In genomic region chr10:70479161-70479531, GRCh38 we compare ENCODE assay signal across 8 cellular contexts. TPM values are rescaled to one million over a fixed set of nuclear protein-coding genes. Genes with fewer than 3 reads are reported as not detected.
A peak's percentile ranks its signal among the peaks of the same experiment; 100 is the strongest.
DNase-seq lines count a peak whose midpoint lies in the region; ATAC-seq, FAIRE-seq and TF ChIP-seq lines count a peak whose summit lies in the region.

No MANE protein-coding gene starts in this region.

- H3K27me3 Mint-ChIP-seq in naive B cell, result peaks cover 0 to 8% (median 0%) of the 10 kb centered on the region in 3 donors

- no peak for TF ChIP-seq POLR2A in A549 (IDR thresholded peaks at IDR 0.05; ENCODE audit: low read length)

- DNase-seq in A549 (ENCODE audit: low read depth in 1 of 2, low spot score in 1 of 2), result peak; percentile 20 to 48
- DNase-seq in HT-29 (ENCODE audit: low spot score), result peak; percentile 12
- no peak for DNase-seq in colonic mucosa
- DNase-seq in naive B cell, result no peak

- no peak for TF ChIP-seq RAD21 in A549 (conservative IDR thresholded peaks at IDR 0.05 in 1 of 2, IDR thresholded peaks at IDR 0.05 in 1 of 2)

- no peaks in the 10 kb centered on the region for H3K36me3 ChIP-seq in colonic mucosa

- H3K27ac Mint-ChIP-seq in naive B cell, result peak overlapping the region in 5 of 6 donors; percentile 44 to 90 (median 81)

- POLR2A ChIA-PET in A549 (lab: Yijun Ruan, JAX), result no interaction called here

- TF ChIP-seq CTCF in A549 (IDR thresholded peaks at IDR 0.05) (no peak), colonic mucosa (IDR thresholded peaks at IDR 0.05) (no peak)

- H3K27ac ChIP-seq in A549 (peak overlapping the region; percentile 75 to 95), colonic mucosa (peak overlapping the region; percentile 22)

- no peaks in the 10 kb centered on the region for H3K9me3 Mint-ChIP-seq in naive B cell

- WGBS in A549 (ENCODE audit: missing lambda C conversion rate), result 63% methylated on average over 8 of the region's 9 CpGs

- ATAC-seq in A549 (peak; percentile 14 to 28; a peak in 4 of 6 replicates), naive B cell (ENCODE audit: low read depth in 2 of 2) (no peak), GM18861 (IDR thresholded peaks at IDR 0.05; ENCODE audit: unreplicated experiment) (no peak), HG03520 (IDR thresholded peaks at IDR 0.05; ENCODE audit: unreplicated experiment) (no peak), GM18867 (IDR thresholded peaks at IDR 0.05; ENCODE audit: unreplicated experiment) (no peak), GM19328 (IDR thresholded peaks at IDR 0.05; ENCODE audit: unreplicated experiment) (no peak)

- peak overlapping the region; percentile 96 for H3K4me2 ChIP-seq in A549

- peaks cover 36 to 58% (median 41%) of the 10 kb centered on the region in 3 donors for H3K4me1 Mint-ChIP-seq in naive B cell

- H3K36me3 Mint-ChIP-seq in naive B cell, result no peaks in the 10 kb centered on the region

- H3K4me3 ChIP-seq in A549 (peak overlapping the region; percentile 78), colonic mucosa (peak overlapping the region; percentile 46)

- peak overlapping the region; percentile 29 to 69 for H3K9ac ChIP-seq in colonic mucosa (ENCODE audit: low read depth in 2 of 2, low read length in 2 of 2)

- no peak for TF ChIP-seq EP300 in A549 (IDR thresholded peaks at IDR 0.05)

- CTCF ChIA-PET in A549 (lab: Yijun Ruan, JAX), result interaction anchor here (0.6 to 1.6 kb wide), 3 partner anchors 10 to 59 kb away, joined by 3 to 4 read pairs (median 4); no protein-coding TSS in a partner anchor

- no peaks in the 10 kb centered on the region for H3K9me3 ChIP-seq in A549
- no peaks in the 10 kb centered on the region for H3K9me3 ChIP-seq in colonic mucosa

- no peaks in the 10 kb centered on the region for H3K27me3 ChIP-seq in colonic mucosa

- intact Hi-C loops in colonic mucosa (cut with DNase I), result no loop called here

- FAIRE-seq in A549 (lab: Jason Lieb, UNC), result no peak

- peak overlapping the region; percentile 73 to 91 (median 86) for H3K4me3 Mint-ChIP-seq in naive B cell

- H3K4me1 ChIP-seq in A549 (peaks cover 32% of the 10 kb centered on the region; the same call in 2 of the 3 replicates), colonic mucosa (peaks cover 11% of the 10 kb centered on the region)

TF ChIP-seq in A549, 52 proteins besides CTCF, POLR2A, EP300 and RAD21:
- TF ChIP-seq CBX8 (IDR thresholded peaks at IDR 0.05) (no peak), ZC3H11A (IDR thresholded peaks at IDR 0.05) (no peak), JUN (IDR thresholded peaks at IDR 0.05) (no peak), HOXA7 (CRISPR knock-in tag; IDR thresholded peaks at IDR 0.05) (no peak), RNF2 (IDR thresholded peaks at IDR 0.05; ENCODE audit: borderline replicate concordance, low read depth) (no peak), NFE2L2 (conservative IDR thresholded peaks at IDR 0.05; ENCODE audit: low read length) (no peak)
TF ChIP-seq in A549: peak in this region for 0.

RNA-seq across cellular contexts. Expression of gene PALD1, which starts 0.6 kb away (rescaled TPM):
- 3.3 and 3.6 TPM in 2 replicates for polyA plus RNA-seq in A549 (2011; rRNA removed)
- 7.3 and 10.0 TPM in 2 replicates for polyA plus RNA-seq in A549 (2012; cell fraction: cytosol; rRNA removed)
- polyA plus RNA-seq in A549 (2012; cell fraction: nucleus; rRNA removed), result 14.9 and 18.0 TPM in 2 replicates
- polyA plus RNA-seq in A549 (2017; fragmentation: RNase III; extraction: RNeasy Plus Mini Kit Qiagen cat#74134 plus additional on column Dnase treatment), result 5.2 to 5.7 TPM (median 5.5 TPM) in 3 replicates
- polyA minus RNA-seq in A549 (2011; rRNA and poly(A)+ RNA removed), result 3.1 and 4.5 TPM in 2 replicates
- 23.9 and 25.5 TPM in 2 replicates for total RNA-seq in HT-29 (2014; rRNA removed; shearing (Covaris generic))
- 1 to 10 TPM; 1.3 to 2.5 TPM for total RNA-seq in colonic mucosa
- 1 to 10 TPM in 1 of 6 donors, under 1 TPM in 4, not detected in 1; 0.49 to 1.9 (median 0.65) TPM for polyA plus RNA-seq in naive B cell (ENCODE audit: low read depth in 6 of 6)

RNA-seq across cellular contexts. Expression of gene NODAL, which starts 37.7 kb away (rescaled TPM):
- not detected in 2 replicates for polyA plus RNA-seq in A549 (2011; rRNA removed)
- polyA plus RNA-seq in A549 (2012; cell fraction: cytosol; rRNA removed), result not detected in 2 replicates
- polyA plus RNA-seq in A549 (2012; cell fraction: nucleus; rRNA removed), result not detected in 2 replicates
- polyA plus RNA-seq in A549 (2017; fragmentation: RNase III; extraction: RNeasy Plus Mini Kit Qiagen cat#74134 plus additional on column Dnase treatment), result not detected in 3 replicates
- not detected in 2 replicates for polyA minus RNA-seq in A549 (2011; rRNA and poly(A)+ RNA removed)
- total RNA-seq in HT-29 (2014; rRNA removed; shearing (Covaris generic)), result not detected in 2 replicates
- total RNA-seq in colonic mucosa, result under 1 TPM in 1 of 2 donors, not detected in 1; 0.17 TPM
- polyA plus RNA-seq in naive B cell (ENCODE audit: low read depth in 6 of 6), result not detected

Comparison
In these comparisons a context has a peak if more than half of its experiments do, and no peak if none do; other contexts are left out.
1. ATAC-seq: peak in A549 (2 of 2); none in naive B cell (0 of 2), GM18861 (single experiment), HG03520 (single experiment), GM18867 (single experiment) and GM19328 (single experiment).
2. DNase-seq: peak in A549 (2 of 2) and HT-29 (single experiment); none in colonic mucosa (single experiment) and naive B cell (single experiment).